Comparison of ENCODE assay signal across 8 cellular contexts in genomic region chr9:19173598-19174125, GRCh38. TPM values are rescaled to one million over a fixed set of nuclear protein-coding genes. Genes with fewer than 3 reads are reported as not detected.
DNase-seq lines count a peak whose midpoint lies in the region; ATAC-seq, FAIRE-seq and TF ChIP-seq lines count a peak whose summit lies in the region.
"Had no signal": no experiment of that assay in that cellular context is flagged by ENCODE, and none has a peak within 500 bp of the region (broad histone marks: within the 10 kb centered on the region; RNA-seq: fewer than 3 reads in every experiment).

No MANE protein-coding gene starts in this region.

- H3K27me3 ChIP-seq in dorsolateral prefrontal cortex = no peaks in the 10 kb centered on the region

- intact Hi-C loops in dorsolateral prefrontal cortex (cut with DNase I) = loop anchor here (1.0 to 5.0 kb wide), 4 partner anchors 46 to 126 kb away; partner anchors contain the start of genes RRAGA (in 2 of the 2), HAUS6 (in 1 of the 2) and PLIN2 (in 1 of the 2)

- peak overlapping the region in 4 of 59 donors; percentile 18 to 32 (median 24) for H3K4me3 ChIP-seq in dorsolateral prefrontal cortex

- no peak for FAIRE-seq in urothelium cell line (lab: Jason Lieb, UNC)

- H3K9me3 Mint-ChIP-seq in natural killer cell treated with Interleukin-12 subunit alpha and Interleukin-12 subunit beta and Interleukin-15 and Interleukin-18, amount 100 ng/mL, for 72 hours = no peaks in the 10 kb centered on the region

- H3K27ac ChIP-seq in dorsolateral prefrontal cortex (no peak overlapping the region), substantia nigra (ENCODE audit: low read depth, low read length, poor library complexity, severe bottlenecking) (no peak overlapping the region)

- H3K27ac Mint-ChIP-seq in natural killer cell treated with Interleukin-12 subunit alpha and Interleukin-12 subunit beta and Interleukin-15 and Interleukin-18, amount 100 ng/mL, for 72 hours = peak overlapping the region; percentile 73 to 98

- TF ChIP-seq CTCF in dorsolateral prefrontal cortex (IDR thresholded peaks at IDR 0.05 in 54 of 56, conservative IDR thresholded peaks at IDR 0.05 in 2 of 56; ENCODE audit: low read depth in 1 of 56, partially characterized antibody in 56 of 56) = no peak

- peaks cover 25 to 29% of the 10 kb centered on the region in 2 donors for H3K4me1 Mint-ChIP-seq in natural killer cell treated with Interleukin-12 subunit alpha and Interleukin-12 subunit beta and Interleukin-15 and Interleukin-18, amount 100 ng/mL, for 72 hours (ENCODE audit: low read depth in 2 of 2)

- peak overlapping the region; percentile 14 for H3K4me3 Mint-ChIP-seq in natural killer cell treated with Interleukin-12 subunit alpha and Interleukin-12 subunit beta and Interleukin-15 and Interleukin-18, amount 100 ng/mL, for 72 hours

- ATAC-seq in GM19043 (IDR thresholded peaks at IDR 0.05; ENCODE audit: low read depth, unreplicated experiment) (peak; percentile 26), HG02571 (IDR thresholded peaks at IDR 0.05; ENCODE audit: unreplicated experiment) (peak; percentile 28)
- peak; percentile 64 to 66 for ATAC-seq in natural killer cell treated with Interleukin-12 subunit alpha and Interleukin-12 subunit beta and Interleukin-15 and Interleukin-18, amount 100 ng/mL, for 72 hours

- DNase-seq in NCI-H69 (lab: John Stamatoyannopoulos, UW) (peak; percentile 40), urothelium cell line (ENCODE audit: low spot score) (no peak), dorsolateral prefrontal cortex (no peak), substantia nigra (lab: John Stamatoyannopoulos, UW) (no peak)
- DNase-seq in natural killer cell treated with Interleukin-12 subunit alpha and Interleukin-12 subunit beta and Interleukin-15 and Interleukin-18, amount 100 ng/mL, for 72 hours (ENCODE audit: low spot score) = no peak
- DNase-seq: NCI-H2029 treated with DMSO at 0.1 percent for 48 hours had no signal

- H3K36me3 Mint-ChIP-seq in natural killer cell treated with Interleukin-12 subunit alpha and Interleukin-12 subunit beta and Interleukin-15 and Interleukin-18, amount 100 ng/mL, for 72 hours = no peaks in the 10 kb centered on the region

- H3K27me3 Mint-ChIP-seq in natural killer cell treated with Interleukin-12 subunit alpha and Interleukin-12 subunit beta and Interleukin-15 and Interleukin-18, amount 100 ng/mL, for 72 hours = no peaks in the 10 kb centered on the region

RNA-seq across cellular contexts. Expression of gene PLIN2, which starts 46.4 kb away (rescaled TPM):
- total RNA-seq in natural killer cell treated with Interleukin-12 subunit alpha and Interleukin-12 subunit beta and Interleukin-15 and Interleukin-18, amount 100 ng/mL, for 72 hours = 10 to 100 TPM; 57.2 to 88.0 TPM
- total RNA-seq in dorsolateral prefrontal cortex = 10 to 100 TPM in 112 of 120 experiments, 1 to 10 TPM in 8; 6.8 to 76.7 (median 17.3) TPM

RNA-seq across cellular contexts. Expression of gene DENND4C, which starts 56.8 kb away (rescaled TPM):
- 10 to 100 TPM; 31.8 to 36.5 TPM for total RNA-seq in natural killer cell treated with Interleukin-12 subunit alpha and Interleukin-12 subunit beta and Interleukin-15 and Interleukin-18, amount 100 ng/mL, for 72 hours
- total RNA-seq in dorsolateral prefrontal cortex = 10 to 100 TPM; 25.3 to 66.1 (median 39.0) TPM
